In genomic region chr5:31909073-31909472, GRCh38 we compare ENCODE assay signal across 1 cellular context.
A peak's percentile ranks its signal among the peaks of the same experiment; 100 is the strongest.
TF ChIP-seq lines count a peak whose summit lies in the region.

No MANE protein-coding gene starts in this region.

TF ChIP-seq in HepG2, 621 proteins besides CTCF, POLR2A, EP300 and RAD21 (continued from another document):
- TF ChIP-seq CREB1 (IDR thresholded peaks at IDR 0.05) = peak; percentile 42
- no peak for TF ChIP-seq CREB1 (CRISPR knock-in tag; IDR thresholded peaks at IDR 0.05)
- no peak for TF ChIP-seq ZBTB42 (CRISPR knock-in tag; IDR thresholded peaks at IDR 0.05)
